In the genomic region with DNA sequence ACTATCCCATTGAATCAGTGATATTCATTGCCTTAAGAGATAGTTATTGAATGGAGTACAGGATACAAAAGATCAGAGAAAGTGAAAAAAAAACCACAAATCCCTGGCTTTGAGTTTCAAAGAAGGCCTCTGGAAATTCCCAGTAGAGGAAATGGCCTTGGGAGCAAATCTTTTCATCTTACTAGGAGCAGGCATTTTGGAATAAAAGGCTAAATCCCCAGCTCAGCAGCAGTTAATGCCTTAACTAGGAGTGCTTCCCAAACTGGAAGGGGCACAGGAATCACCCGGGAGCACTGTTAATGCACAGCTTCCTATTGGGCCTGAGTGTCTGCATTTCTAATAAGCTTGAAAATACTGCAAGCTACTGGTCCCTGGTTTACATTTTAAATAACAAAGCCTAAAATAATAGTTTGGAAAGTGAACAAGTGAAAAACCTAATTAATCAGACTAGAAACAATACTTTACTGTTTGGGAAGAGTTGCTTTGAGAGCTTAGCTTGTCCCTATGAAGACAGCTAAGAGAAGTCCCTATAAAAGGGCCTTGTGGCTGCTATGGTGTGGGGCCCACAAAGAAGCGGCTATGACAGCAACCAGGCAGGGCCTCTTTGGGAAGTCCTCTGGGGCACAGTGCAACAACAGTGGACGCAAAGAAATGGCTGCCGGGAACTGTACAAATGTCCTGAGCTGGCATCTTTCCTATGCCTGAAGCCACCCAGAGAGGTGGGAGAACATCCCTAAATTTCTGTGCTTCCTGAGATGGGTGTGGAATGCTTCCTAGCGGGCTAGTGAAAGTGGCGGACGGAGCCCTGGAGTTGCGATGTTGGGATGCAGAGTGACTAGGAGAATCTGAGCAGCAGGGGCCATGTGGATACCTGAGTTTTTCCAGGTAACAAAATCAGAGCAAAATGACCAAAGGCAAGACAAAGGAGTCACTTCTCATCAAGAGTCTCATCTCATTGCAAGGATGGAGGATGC, we compare ENCODE assay signal across 26 cellular contexts.
"Had no signal": no experiment of that assay in that cellular context is flagged by ENCODE, and none has a peak within 500 bp of the region (broad histone marks: within the 10 kb centered on the region; RNA-seq: fewer than 3 reads in every experiment).

No MANE protein-coding gene starts in this region.

- H3K27me3 Mint-ChIP-seq: activated CD4-positive, alpha-beta T cell treated with anti-CD3 and anti-CD28 coated beads, Interleukin-2, amount 10 ng/mL, durations not matched to agents 24 days and 14 days; activated naive CD8-positive, alpha-beta T cell treated with anti-CD3 and anti-CD28 coated beads, Interleukin-2, amount 10 ng/mL, durations not matched to agents 7 days and 5 days; activated T-cell treated with anti-CD3 and anti-CD28 coated beads, Interleukin-2, amount 50 U/mL, for 24 hours; memory B cell; stimulated activated naive CD8-positive, alpha-beta T cell treated with anti-CD3 and anti-CD28 coated beads, Interleukin-15, Interleukin-2, amounts not matched to agents 100 ng/mL and 50 ng/mL, for 24 hours; T-cell had no signal

- H3K27ac Mint-ChIP-seq: activated CD4-positive, alpha-beta T cell treated with anti-CD3 and anti-CD28 coated beads, Interleukin-2, amount 10 ng/mL, durations not matched to agents 24 days and 14 days; activated CD8-positive, alpha-beta T cell treated with anti-CD3 and anti-CD28 coated beads, Interleukin-2, amount 10 ng/mL, durations not matched to agents 7 days and 5 days; activated naive CD8-positive, alpha-beta T cell treated with anti-CD3 and anti-CD28 coated beads, Interleukin-2, amount 10 ng/mL, durations not matched to agents 7 days and 5 days; activated T-cell treated with anti-CD3 and anti-CD28 coated beads, Interleukin-2, amount 50 U/mL, for 24 hours; activated T-helper 2 cell treated with anti-CD3 and anti-CD28 coated beads, Interferon-gamma antibody, Interleukin-2, Interleukin-4, amounts not matched to agents 10 μg/mL and 5 μg/mL and 100 μg/mL, durations not matched to agents 14 hours and 24 hours and 36 hours; immature natural killer cell; memory B cell; naive thymus-derived CD4-positive, alpha-beta T cell; stimulated activated naive CD8-positive, alpha-beta T cell treated with anti-CD3 and anti-CD28 coated beads, Interleukin-15, Interleukin-2, amounts not matched to agents 100 ng/mL and 50 ng/mL, for 24 hours; T-cell had no signal

- H3K9me3 Mint-ChIP-seq: activated CD4-positive, alpha-beta T cell treated with anti-CD3 and anti-CD28 coated beads, Interleukin-2, amount 10 ng/mL, durations not matched to agents 24 days and 14 days; activated naive CD8-positive, alpha-beta T cell treated with anti-CD3 and anti-CD28 coated beads, Interleukin-2, amount 10 ng/mL, durations not matched to agents 7 days and 5 days; activated T-cell treated with anti-CD3 and anti-CD28 coated beads, Interleukin-2, amount 50 U/mL, for 24 hours; activated T-helper 2 cell treated with anti-CD3 and anti-CD28 coated beads, Interferon-gamma antibody, Interleukin-2, Interleukin-4, amounts not matched to agents 10 μg/mL and 5 μg/mL and 100 μg/mL, durations not matched to agents 14 hours and 24 hours and 36 hours; memory B cell had no signal

- FAIRE-seq: pancreas, urothelium cell line had no signal

- H3K4me1 ChIP-seq: body of pancreas, foreskin keratinocyte, left ventricle myocardium inferior, pancreas, tibial nerve had no signal

- H3K27ac ChIP-seq: body of pancreas, epithelial cell of prostate, foreskin keratinocyte, left ventricle myocardium inferior, neutrophil, pancreas, tibial nerve had no signal

- H3K27me3 ChIP-seq: body of pancreas, foreskin keratinocyte, neutrophil, pancreas, tibial nerve had no signal

- H3K9me3 ChIP-seq: body of pancreas, left ventricle myocardium inferior, mucosa of descending colon, neutrophil, pancreas, tibial nerve had no signal

- H3K36me3 Mint-ChIP-seq: activated naive CD8-positive, alpha-beta T cell treated with anti-CD3 and anti-CD28 coated beads, Interleukin-2, amount 10 ng/mL, durations not matched to agents 7 days and 5 days; immature natural killer cell; memory B cell; T-cell had no signal

- H3K4me3 ChIP-seq: body of pancreas, left ventricle myocardium inferior, mucosa of descending colon, pancreas, tibial nerve had no signal

- ATAC-seq: activated CD8-positive, alpha-beta T cell treated with anti-CD3 and anti-CD28 coated beads, Interleukin-2, amount 10 ng/mL, durations not matched to agents 7 days and 5 days; body of pancreas; foreskin keratinocyte; mucosa of descending colon; naive thymus-derived CD4-positive, alpha-beta T cell; pancreas; T-cell had no signal

- H3K4me1 Mint-ChIP-seq: activated CD4-positive, alpha-beta T cell treated with anti-CD3 and anti-CD28 coated beads, Interleukin-2, amount 10 ng/mL, durations not matched to agents 24 days and 14 days; activated naive CD8-positive, alpha-beta T cell treated with anti-CD3 and anti-CD28 coated beads, Interleukin-2, amount 10 ng/mL, durations not matched to agents 7 days and 5 days; immature natural killer cell; naive thymus-derived CD4-positive, alpha-beta T cell; T-cell had no signal

- DNase-seq: activated CD4-positive, alpha-beta T cell treated with anti-CD3 and anti-CD28 coated beads, Interleukin-2, amount 10 ng/mL, durations not matched to agents 24 days and 14 days; activated CD8-positive, alpha-beta T cell treated with anti-CD3 and anti-CD28 coated beads, Interleukin-2, amount 10 ng/mL, durations not matched to agents 7 days and 5 days; activated naive CD4-positive, alpha-beta T cell treated with Interleukin-2 at 50 U/mL for 16 hours; activated naive CD8-positive, alpha-beta T cell treated with anti-CD3 and anti-CD28 coated beads, Interleukin-2, amount 10 ng/mL, durations not matched to agents 7 days and 5 days; activated T-cell treated with anti-CD3 and anti-CD28 coated beads, Interleukin-2, amount 50 U/mL, for 24 hours; amygdala; body of pancreas; foreskin keratinocyte; glutamatergic neuron; hippocampal formation; immature natural killer cell; kidney glomerular epithelial cell; left ventricle myocardium inferior; mucosa of descending colon; naive thymus-derived CD4-positive, alpha-beta T cell; pancreas; stimulated activated CD4-positive, alpha-beta T cell treated with anti-CD3 and anti-CD28 coated beads, Interleukin-2, amount 100 ng/mL, for 24 hours; T-cell; T-helper 9 cell had no signal

- H3K36me3 ChIP-seq: left ventricle myocardium inferior, neutrophil, pancreas, tibial nerve had no signal

- H3K4me3 Mint-ChIP-seq: activated CD4-positive, alpha-beta T cell treated with anti-CD3 and anti-CD28 coated beads, Interleukin-2, amount 10 ng/mL, durations not matched to agents 24 days and 14 days; activated CD8-positive, alpha-beta T cell treated with anti-CD3 and anti-CD28 coated beads, Interleukin-2, amount 10 ng/mL, durations not matched to agents 7 days and 5 days; activated naive CD8-positive, alpha-beta T cell treated with anti-CD3 and anti-CD28 coated beads, Interleukin-2, amount 10 ng/mL, durations not matched to agents 7 days and 5 days; activated T-cell treated with anti-CD3 and anti-CD28 coated beads, Interleukin-2, amount 50 U/mL, for 24 hours; immature natural killer cell; memory B cell; naive thymus-derived CD4-positive, alpha-beta T cell; stimulated activated naive CD8-positive, alpha-beta T cell treated with anti-CD3 and anti-CD28 coated beads, Interleukin-15, Interleukin-2, amounts not matched to agents 100 ng/mL and 50 ng/mL, for 24 hours; T-cell had no signal
